In genomic region chr14:75249251-75249957, GRCh38 we compare ENCODE assay signal across 8 cellular contexts. TPM values are rescaled to one million over a fixed set of nuclear protein-coding genes. Genes with fewer than 3 reads are reported as not detected.
DNase-seq lines count a peak whose midpoint lies in the region; ATAC-seq, FAIRE-seq and TF ChIP-seq lines count a peak whose summit lies in the region.

No MANE protein-coding gene starts in this region.

- DNase-seq in activated naive CD4-positive, alpha-beta T cell treated with anti-CD3 and anti-CD28 coated beads, Interleukin-2, amount 50 U/mL, for 16 hours, result peak; percentile 63
- DNase-seq in small intestine (peak; percentile 79), foreskin melanocyte (no peak), smooth muscle cell (lab: John Stamatoyannopoulos, UW; ENCODE audit: unreplicated experiment) (no peak)

- H3K27ac ChIP-seq in BLaER1, result peak overlapping the region; percentile 37; the same call in 1 of the 2 replicates
- H3K27ac ChIP-seq in small intestine (ENCODE audit: low read depth in 1 of 2, low read length in 1 of 2), result peak overlapping the region in 1 of 2 donors; percentile 35
- no peak overlapping the region for H3K27ac ChIP-seq in smooth muscle cell (ENCODE audit: low read depth)

- no peaks in the 10 kb centered on the region for H3K9me3 ChIP-seq in BLaER1
- H3K9me3 ChIP-seq in small intestine (ENCODE audit: control insufficient read depth, low read depth), result no peaks in the 10 kb centered on the region
- no peaks in the 10 kb centered on the region for H3K9me3 ChIP-seq in smooth muscle cell (replicated peaks; ENCODE audit: low read depth)

- H3K4me1 ChIP-seq in BLaER1 (peaks cover 55% of the 10 kb centered on the region), small intestine (ENCODE audit: control insufficient read depth in 2 of 2, insufficient read depth in 1 of 2, low read depth in 1 of 2, low read length in 1 of 2) (peaks cover 0 to 7% of the 10 kb centered on the region in 2 donors), smooth muscle cell (ENCODE audit: low read depth) (peaks cover under 1% of the 10 kb centered on the region)

- H3K4me2 ChIP-seq in BLaER1 (peak overlapping the region; percentile 74), smooth muscle cell (no peak overlapping the region)

- no peak overlapping the region for H3K4me3 ChIP-seq in BLaER1
- H3K4me3 ChIP-seq in small intestine (ENCODE audit: low read depth in 1 of 2, low read length in 2 of 2), result no peak overlapping the region
- no peak overlapping the region for H3K4me3 ChIP-seq in smooth muscle cell

- H3K36me3 ChIP-seq in BLaER1 (no peaks in the 10 kb centered on the region), small intestine (ENCODE audit: control insufficient read depth in 2 of 2, insufficient read depth in 2 of 2, low read length in 2 of 2) (no peaks in the 10 kb centered on the region), smooth muscle cell (ENCODE audit: low read depth) (no peaks in the 10 kb centered on the region)

- H3F3A ChIP-seq in smooth muscle cell (ENCODE audit: low read depth), result no peaks in the 10 kb centered on the region

- WGBS in small intestine, 3 donors, result 60 to 73% (median 71%) methylated on average over 10 of the region's 10 CpGs
- WGBS in smooth muscle cell (ENCODE audit: low lambda C conversion rate), result 41% methylated on average over 10 of the region's 10 CpGs

- ATAC-seq in GM19351 (IDR thresholded peaks at IDR 0.05; ENCODE audit: unreplicated experiment) (peak; percentile 87), HG03378 (IDR thresholded peaks at IDR 0.05; ENCODE audit: unreplicated experiment) (peak; percentile 90)

- 0 out of 2 replicates have a peak, but pooled peaks have one; percentile 30 for TF ChIP-seq POLR2A in Raji (IDR thresholded peaks at IDR 0.05; ENCODE audit: insufficient read depth, low read depth, low read length)

- no peaks in the 10 kb centered on the region for H3K79me2 ChIP-seq in smooth muscle cell (ENCODE audit: low read depth)

- H3K9ac ChIP-seq in BLaER1 (no peak overlapping the region), smooth muscle cell (ENCODE audit: low read depth) (no peak overlapping the region)

- H4K20me1 ChIP-seq in BLaER1, result no peaks in the 10 kb centered on the region
- no peaks in the 10 kb centered on the region for H4K20me1 ChIP-seq in smooth muscle cell (ENCODE audit: low read depth)

- H2AFZ ChIP-seq in smooth muscle cell (ENCODE audit: low read depth), result no peak overlapping the region

- FAIRE-seq in small intestine (lab: Jason Lieb, UNC), result no peak

- no peak for TF ChIP-seq CTCF in smooth muscle cell (IDR thresholded peaks at IDR 0.05; ENCODE audit: borderline replicate concordance, insufficient read depth, poor library complexity, severe bottlenecking)

- H3K27me3 ChIP-seq in BLaER1 (no peaks in the 10 kb centered on the region), small intestine (ENCODE audit: control insufficient read depth in 2 of 2, insufficient read depth in 2 of 2, low read length in 2 of 2) (no peaks in the 10 kb centered on the region), smooth muscle cell (ENCODE audit: low read depth) (no peaks in the 10 kb centered on the region)

RNA-seq across cellular contexts. Expression of gene FOS, which starts 29.2 kb away (rescaled TPM):
- 100 to 1,000 TPM in 2 of 3 donors, 10 to 100 TPM in 1; 71.6 to 344 (median 136) TPM for polyA plus RNA-seq in small intestine
- 1,280 and 1,300 TPM in 2 replicates for total RNA-seq in smooth muscle cell
- 1,543 and 1,567 TPM in 2 replicates for polyA plus RNA-seq in smooth muscle cell

Comparison
In these comparisons a context has a peak if more than half of its experiments do, and no peak if none do; other contexts are left out.
1. DNase-seq: peak in activated naive CD4-positive, alpha-beta T cell treated with anti-CD3 and anti-CD28 coated beads, Interleukin-2, amount 50 U/mL, for 16 hours (single experiment) and small intestine (single experiment); none in foreskin melanocyte (single experiment) and smooth muscle cell (single experiment).